2 cellular contexts compared by ENCODE assay signal in the genomic region with DNA sequence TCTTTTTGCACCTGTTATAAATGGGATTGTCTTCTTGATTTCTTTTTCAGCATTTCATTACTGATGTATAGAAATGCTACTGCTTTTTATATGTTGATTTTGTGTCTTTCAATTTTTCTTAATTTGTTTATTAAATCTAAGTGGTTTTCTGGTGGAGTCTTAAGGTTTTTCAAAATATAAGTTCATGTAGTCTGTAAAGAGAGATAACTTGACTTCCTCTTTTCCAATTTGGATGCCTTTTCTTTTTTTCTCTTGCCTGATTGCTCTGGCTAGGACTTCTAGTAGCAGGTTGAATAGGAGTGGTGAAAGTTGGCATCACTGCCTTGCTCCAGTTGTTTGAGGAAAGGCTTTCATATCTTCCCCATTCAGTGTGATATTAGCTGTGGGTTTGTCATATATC.
TF ChIP-seq lines count a peak whose summit lies in the region.

No MANE protein-coding gene starts in this region.

TF ChIP-seq in SK-N-SH, 30 proteins besides CTCF, POLR2A, EP300 and RAD21 (continued from another document):
- TF ChIP-seq, protein P1, sequence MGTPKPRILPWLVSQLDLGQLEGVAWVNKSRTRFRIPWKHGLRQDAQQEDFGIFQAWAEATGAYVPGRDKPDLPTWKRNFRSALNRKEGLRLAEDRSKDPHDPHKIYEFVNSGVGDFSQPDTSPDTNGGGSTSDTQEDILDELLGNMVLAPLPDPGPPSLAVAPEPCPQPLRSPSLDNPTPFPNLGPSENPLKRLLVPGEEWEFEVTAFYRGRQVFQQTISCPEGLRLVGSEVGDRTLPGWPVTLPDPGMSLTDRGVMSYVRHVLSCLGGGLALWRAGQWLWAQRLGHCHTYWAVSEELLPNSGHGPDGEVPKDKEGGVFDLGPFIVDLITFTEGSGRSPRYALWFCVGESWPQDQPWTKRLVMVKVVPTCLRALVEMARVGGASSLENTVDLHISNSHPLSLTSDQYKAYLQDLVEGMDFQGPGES (IDR thresholded peaks at IDR 0.05; ENCODE audit: low read depth, low read length), result no peak
- no peak for TF ChIP-seq TAF1 (IDR thresholded peaks at IDR 0.05; ENCODE audit: borderline replicate concordance, low read depth, low read length)
- TF ChIP-seq RXRA (IDR thresholded peaks at IDR 0.05; ENCODE audit: borderline replicate concordance, low read depth), result no peak
- no peak for TF ChIP-seq ZBTB33 (IDR thresholded peaks at IDR 0.05; ENCODE audit: borderline replicate concordance, low read depth)
- no peak for TF ChIP-seq JUND (IDR thresholded peaks at IDR 0.05)
- no peak for TF ChIP-seq TEAD4 (IDR thresholded peaks at IDR 0.05; ENCODE audit: borderline replicate concordance, insufficient read depth)
- TF ChIP-seq, protein P2, sequence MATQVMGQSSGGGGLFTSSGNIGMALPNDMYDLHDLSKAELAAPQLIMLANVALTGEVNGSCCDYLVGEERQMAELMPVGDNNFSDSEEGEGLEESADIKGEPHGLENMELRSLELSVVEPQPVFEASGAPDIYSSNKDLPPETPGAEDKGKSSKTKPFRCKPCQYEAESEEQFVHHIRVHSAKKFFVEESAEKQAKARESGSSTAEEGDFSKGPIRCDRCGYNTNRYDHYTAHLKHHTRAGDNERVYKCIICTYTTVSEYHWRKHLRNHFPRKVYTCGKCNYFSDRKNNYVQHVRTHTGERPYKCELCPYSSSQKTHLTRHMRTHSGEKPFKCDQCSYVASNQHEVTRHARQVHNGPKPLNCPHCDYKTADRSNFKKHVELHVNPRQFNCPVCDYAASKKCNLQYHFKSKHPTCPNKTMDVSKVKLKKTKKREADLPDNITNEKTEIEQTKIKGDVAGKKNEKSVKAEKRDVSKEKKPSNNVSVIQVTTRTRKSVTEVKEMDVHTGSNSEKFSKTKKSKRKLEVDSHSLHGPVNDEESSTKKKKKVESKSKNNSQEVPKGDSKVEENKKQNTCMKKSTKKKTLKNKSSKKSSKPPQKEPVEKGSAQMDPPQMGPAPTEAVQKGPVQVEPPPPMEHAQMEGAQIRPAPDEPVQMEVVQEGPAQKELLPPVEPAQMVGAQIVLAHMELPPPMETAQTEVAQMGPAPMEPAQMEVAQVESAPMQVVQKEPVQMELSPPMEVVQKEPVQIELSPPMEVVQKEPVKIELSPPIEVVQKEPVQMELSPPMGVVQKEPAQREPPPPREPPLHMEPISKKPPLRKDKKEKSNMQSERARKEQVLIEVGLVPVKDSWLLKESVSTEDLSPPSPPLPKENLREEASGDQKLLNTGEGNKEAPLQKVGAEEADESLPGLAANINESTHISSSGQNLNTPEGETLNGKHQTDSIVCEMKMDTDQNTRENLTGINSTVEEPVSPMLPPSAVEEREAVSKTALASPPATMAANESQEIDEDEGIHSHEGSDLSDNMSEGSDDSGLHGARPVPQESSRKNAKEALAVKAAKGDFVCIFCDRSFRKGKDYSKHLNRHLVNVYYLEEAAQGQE (IDR thresholded peaks at IDR 0.05; ENCODE audit: low read depth, low read length), result no peak
- no peak for TF ChIP-seq EZH2phosphoT487 (IDR thresholded peaks at IDR 0.05; ENCODE audit: borderline replicate concordance, low read depth)
- TF ChIP-seq SMC3 (IDR thresholded peaks at IDR 0.05; ENCODE audit: low read depth, low read length), result no peak
- TF ChIP-seq MAX (IDR thresholded peaks at IDR 0.05; ENCODE audit: low read depth), result no peak
- no peak for TF ChIP-seq MEF2A (IDR thresholded peaks at IDR 0.05; ENCODE audit: borderline replicate concordance, low read depth)
- no peak for TF ChIP-seq USF2 (IDR thresholded peaks at IDR 0.05; ENCODE audit: borderline replicate concordance, low read depth, low read length)
- TF ChIP-seq FOXJ3 (CRISPR knock-in tag; IDR thresholded peaks at IDR 0.05), result no peak
- TF ChIP-seq YY1 (IDR thresholded peaks at IDR 0.05; ENCODE audit: low read depth), result no peak
- TF ChIP-seq PBX3 (IDR thresholded peaks at IDR 0.05), result no peak
- TF ChIP-seq CHD2 (IDR thresholded peaks at IDR 0.05; ENCODE audit: low read length, partially characterized antibody), result no peak

TF ChIP-seq in SK-N-SH treated with all-trans-retinoic acid at 6 μM for 48 hours, 23 proteins besides CTCF, POLR2A, EP300 and RAD21 (continued from another document):
- TF ChIP-seq ZC3H10 (CRISPR knock-in tag; IDR thresholded peaks at IDR 0.05), result no peak
- no peak for TF ChIP-seq TCF4 (CRISPR knock-in tag; IDR thresholded peaks at IDR 0.05; ENCODE audit: borderline replicate concordance)
- no peak for TF ChIP-seq ARNTL (CRISPR knock-in tag; IDR thresholded peaks at IDR 0.05; ENCODE audit: borderline replicate concordance, low read depth)
- TF ChIP-seq, protein P3, sequence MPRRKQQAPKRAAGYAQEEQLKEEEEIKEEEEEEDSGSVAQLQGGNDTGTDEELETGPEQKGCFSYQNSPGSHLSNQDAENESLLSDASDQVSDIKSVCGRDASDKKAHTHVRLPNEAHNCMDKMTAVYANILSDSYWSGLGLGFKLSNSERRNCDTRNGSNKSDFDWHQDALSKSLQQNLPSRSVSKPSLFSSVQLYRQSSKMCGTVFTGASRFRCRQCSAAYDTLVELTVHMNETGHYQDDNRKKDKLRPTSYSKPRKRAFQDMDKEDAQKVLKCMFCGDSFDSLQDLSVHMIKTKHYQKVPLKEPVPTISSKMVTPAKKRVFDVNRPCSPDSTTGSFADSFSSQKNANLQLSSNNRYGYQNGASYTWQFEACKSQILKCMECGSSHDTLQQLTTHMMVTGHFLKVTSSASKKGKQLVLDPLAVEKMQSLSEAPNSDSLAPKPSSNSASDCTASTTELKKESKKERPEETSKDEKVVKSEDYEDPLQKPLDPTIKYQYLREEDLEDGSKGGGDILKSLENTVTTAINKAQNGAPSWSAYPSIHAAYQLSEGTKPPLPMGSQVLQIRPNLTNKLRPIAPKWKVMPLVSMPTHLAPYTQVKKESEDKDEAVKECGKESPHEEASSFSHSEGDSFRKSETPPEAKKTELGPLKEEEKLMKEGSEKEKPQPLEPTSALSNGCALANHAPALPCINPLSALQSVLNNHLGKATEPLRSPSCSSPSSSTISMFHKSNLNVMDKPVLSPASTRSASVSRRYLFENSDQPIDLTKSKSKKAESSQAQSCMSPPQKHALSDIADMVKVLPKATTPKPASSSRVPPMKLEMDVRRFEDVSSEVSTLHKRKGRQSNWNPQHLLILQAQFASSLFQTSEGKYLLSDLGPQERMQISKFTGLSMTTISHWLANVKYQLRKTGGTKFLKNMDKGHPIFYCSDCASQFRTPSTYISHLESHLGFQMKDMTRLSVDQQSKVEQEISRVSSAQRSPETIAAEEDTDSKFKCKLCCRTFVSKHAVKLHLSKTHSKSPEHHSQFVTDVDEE (CRISPR knock-in tag; IDR thresholded peaks at IDR 0.05), result no peak
- no peak for TF ChIP-seq PPARA (CRISPR knock-in tag; IDR thresholded peaks at IDR 0.05; ENCODE audit: borderline replicate concordance)
- no peak for TF ChIP-seq ZFP30 (CRISPR knock-in tag; IDR thresholded peaks at IDR 0.05)
- TF ChIP-seq GLIS3 (CRISPR knock-in tag; IDR thresholded peaks at IDR 0.05), result no peak
- TF ChIP-seq OSR1 (CRISPR knock-in tag; IDR thresholded peaks at IDR 0.05), result no peak
- no peak for TF ChIP-seq CREB5 (CRISPR knock-in tag; IDR thresholded peaks at IDR 0.05; ENCODE audit: low read depth)
- no peak for TF ChIP-seq ZNF8 (CRISPR knock-in tag; IDR thresholded peaks at IDR 0.05)
TF ChIP-seq in SK-N-SH treated with all-trans-retinoic acid at 6 μM for 48 hours: peak in this region for 0.
